Comparison of ENCODE assay signal across 21 cellular contexts in genomic region chrX:96389314-96390048, GRCh38.
"Had no signal": no experiment of that assay in that cellular context is flagged by ENCODE, and none has a peak within 500 bp of the region (broad histone marks: within the 10 kb centered on the region; RNA-seq: fewer than 3 reads in every experiment).

No MANE protein-coding gene starts in this region.

- H3K4me3 Mint-ChIP-seq: activated B cell treated with CpG ODN at 0.5 μM for 24 hours; activated CD4-positive, alpha-beta memory T cell treated with anti-CD3 and anti-CD28 coated beads for 36 hours; activated CD8-positive, alpha-beta memory T cell treated with anti-CD3 and anti-CD28 coated beads, Interleukin-2, amount 10 ng/mL, durations not matched to agents 7 days and 5 days; activated naive CD4-positive, alpha-beta T cell treated with anti-CD3 and anti-CD28 coated beads, Interleukin-2, amount 10 ng/mL, durations not matched to agents 7 days and 5 days; activated naive CD8-positive, alpha-beta T cell treated with anti-CD3 and anti-CD28 coated beads, Interleukin-2, amount 50 U/mL, for 24 hours; endodermal cell; immature natural killer cell; naive thymus-derived CD8-positive, alpha-beta T cell; T-cell had no signal

- ATAC-seq: activated CD8-positive, alpha-beta memory T cell treated with anti-CD3 and anti-CD28 coated beads, Interleukin-2, amount 10 ng/mL, durations not matched to agents 7 days and 5 days; activated naive CD8-positive, alpha-beta T cell treated with anti-CD3 and anti-CD28 coated beads, Interleukin-2, amount 50 U/mL, for 24 hours; left cardiac atrium; naive thymus-derived CD8-positive, alpha-beta T cell; pancreas; SK-N-SH treated with all-trans-retinoic acid at 6 μM for 48 hours; stimulated activated naive CD8-positive, alpha-beta T cell treated with anti-CD3 and anti-CD28 coated beads, Interleukin-15, Interleukin-2, amounts not matched to agents 100 U/mL and 50 U/mL, for 24 hours; T-cell had no signal

- H3K4me1 Mint-ChIP-seq: activated B cell treated with CpG ODN at 0.5 μM for 24 hours; activated CD8-positive, alpha-beta memory T cell treated with anti-CD3 and anti-CD28 coated beads, Interleukin-2, amount 10 ng/mL, durations not matched to agents 7 days and 5 days; activated naive CD4-positive, alpha-beta T cell treated with anti-CD3 and anti-CD28 coated beads, Interleukin-2, amount 10 ng/mL, durations not matched to agents 7 days and 5 days; activated naive CD8-positive, alpha-beta T cell treated with anti-CD3 and anti-CD28 coated beads, Interleukin-2, amount 50 U/mL, for 24 hours; immature natural killer cell; naive thymus-derived CD8-positive, alpha-beta T cell; T-cell had no signal

- H3K36me3 Mint-ChIP-seq: activated CD4-positive, alpha-beta memory T cell treated with anti-CD3 and anti-CD28 coated beads for 36 hours; activated CD8-positive, alpha-beta memory T cell treated with anti-CD3 and anti-CD28 coated beads, Interleukin-2, amount 10 ng/mL, durations not matched to agents 7 days and 5 days; activated naive CD4-positive, alpha-beta T cell treated with anti-CD3 and anti-CD28 coated beads, Interleukin-2, amount 10 ng/mL, durations not matched to agents 7 days and 5 days; immature natural killer cell; naive thymus-derived CD8-positive, alpha-beta T cell; T-cell had no signal

- H3K4me1 ChIP-seq: breast epithelium, pancreas, tibial artery, uterus had no signal

- H3K4me3 ChIP-seq: breast epithelium, pancreas, tibial artery, uterus had no signal

- H3K27ac Mint-ChIP-seq: activated B cell treated with CpG ODN at 0.5 μM for 24 hours; activated CD4-positive, alpha-beta memory T cell treated with anti-CD3 and anti-CD28 coated beads for 36 hours; activated CD8-positive, alpha-beta memory T cell treated with anti-CD3 and anti-CD28 coated beads, Interleukin-2, amount 10 ng/mL, durations not matched to agents 7 days and 5 days; activated naive CD4-positive, alpha-beta T cell treated with anti-CD3 and anti-CD28 coated beads, Interleukin-2, amount 10 ng/mL, durations not matched to agents 7 days and 5 days; activated naive CD8-positive, alpha-beta T cell treated with anti-CD3 and anti-CD28 coated beads, Interleukin-2, amount 50 U/mL, for 24 hours; activated T-helper 2 cell treated with anti-CD3 and anti-CD28 coated beads, Interferon-gamma antibody, Interleukin-2, Interleukin-4, amounts not matched to agents 10 μg/mL and 5 μg/mL and 100 μg/mL, durations not matched to agents 14 hours and 24 hours and 36 hours; endodermal cell; immature natural killer cell; naive thymus-derived CD8-positive, alpha-beta T cell; T-cell had no signal

- H3K9me3 Mint-ChIP-seq: activated B cell treated with CpG ODN at 0.5 μM for 24 hours; activated CD4-positive, alpha-beta memory T cell treated with anti-CD3 and anti-CD28 coated beads for 36 hours; activated naive CD4-positive, alpha-beta T cell treated with anti-CD3 and anti-CD28 coated beads, Interleukin-2, amount 10 ng/mL, durations not matched to agents 7 days and 5 days; activated naive CD8-positive, alpha-beta T cell treated with anti-CD3 and anti-CD28 coated beads, Interleukin-2, amount 50 U/mL, for 24 hours; activated T-helper 2 cell treated with anti-CD3 and anti-CD28 coated beads, Interferon-gamma antibody, Interleukin-2, Interleukin-4, amounts not matched to agents 10 μg/mL and 5 μg/mL and 100 μg/mL, durations not matched to agents 14 hours and 24 hours and 36 hours; endodermal cell; immature natural killer cell; T-cell had no signal

- H3K27me3 Mint-ChIP-seq: activated B cell treated with CpG ODN at 0.5 μM for 24 hours; activated CD4-positive, alpha-beta memory T cell treated with anti-CD3 and anti-CD28 coated beads for 36 hours; activated CD8-positive, alpha-beta memory T cell treated with anti-CD3 and anti-CD28 coated beads, Interleukin-2, amount 10 ng/mL, durations not matched to agents 7 days and 5 days; activated naive CD4-positive, alpha-beta T cell treated with anti-CD3 and anti-CD28 coated beads, Interleukin-2, amount 10 ng/mL, durations not matched to agents 7 days and 5 days; naive thymus-derived CD8-positive, alpha-beta T cell had no signal

- H3K27me3 ChIP-seq: pancreas, tibial artery, uterus had no signal

- H3K27ac ChIP-seq: breast epithelium, pancreas, tibial artery, uterus had no signal

- DNase-seq: activated B cell treated with CpG ODN at 0.5 μM for 24 hours; activated CD4-positive, alpha-beta memory T cell treated with anti-CD3 and anti-CD28 coated beads for 36 hours; activated CD4-positive, alpha-beta T cell treated with anti-CD3 and anti-CD28 coated beads for 4 hours; activated CD8-positive, alpha-beta memory T cell treated with anti-CD3 and anti-CD28 coated beads, Interleukin-2, amount 10 ng/mL, durations not matched to agents 7 days and 5 days; activated naive CD4-positive, alpha-beta T cell treated with anti-CD3 and anti-CD28 coated beads, Interleukin-2, amount 10 ng/mL, durations not matched to agents 7 days and 5 days; activated naive CD8-positive, alpha-beta T cell treated with anti-CD3 and anti-CD28 coated beads, Interleukin-2, amount 50 U/mL, for 24 hours; aorta; endodermal cell; immature natural killer cell; left cardiac atrium; mesendoderm; naive thymus-derived CD8-positive, alpha-beta T cell; pancreas; stimulated activated naive CD8-positive, alpha-beta T cell treated with anti-CD3 and anti-CD28 coated beads, Interleukin-15, Interleukin-2, amounts not matched to agents 100 U/mL and 50 U/mL, for 24 hours; substantia nigra; T-cell; tibial artery; uterus had no signal
